In the genomic region with DNA sequence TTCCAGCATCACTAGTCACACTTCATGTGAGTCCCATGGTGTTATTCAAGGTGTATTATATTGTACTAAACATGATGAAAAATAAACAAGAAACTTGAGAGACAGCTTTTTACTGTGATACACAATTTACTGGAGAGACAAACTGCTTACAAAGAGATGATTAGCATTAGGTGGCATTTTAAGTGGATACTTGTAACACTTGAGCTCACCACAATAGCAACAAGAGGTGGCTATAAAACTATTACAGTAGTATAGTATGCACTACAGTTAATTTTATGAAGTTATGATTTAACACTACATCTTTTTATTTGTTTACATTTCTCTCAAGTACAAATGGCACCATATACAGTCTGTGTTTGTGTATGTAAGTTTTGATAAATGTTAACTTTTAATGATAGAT, we compare ENCODE assay signal across 15 cellular contexts.
A peak's percentile ranks its signal among the peaks of the same experiment; 100 is the strongest.
DNase-seq lines count a peak whose midpoint lies in the region; ATAC-seq, FAIRE-seq and TF ChIP-seq lines count a peak whose summit lies in the region.
"Had no signal": no experiment of that assay in that cellular context is flagged by ENCODE, and none has a peak within 500 bp of the region (broad histone marks: within the 10 kb centered on the region; RNA-seq: fewer than 3 reads in every experiment).

No MANE protein-coding gene starts in this region.

- H3K4me3 Mint-ChIP-seq in activated T-cell treated with anti-CD3 and anti-CD28 coated beads, Interleukin-2, amount 50 U/mL, for 4 hours = no peak overlapping the region
- H3K4me3 Mint-ChIP-seq: CD8-positive, alpha-beta T cell; T-cell had no signal

- no peak for ATAC-seq in activated T-cell treated with anti-CD3 and anti-CD28 coated beads, Interleukin-2, amount 50 U/mL, for 4 hours
- ATAC-seq: CD8-positive, alpha-beta T cell; T-cell had no signal

- H4K8ac ChIP-seq in mesenchymal stem cell (ENCODE audit: low read length) = no peak overlapping the region

- no peak overlapping the region for H2BK15ac ChIP-seq in mesenchymal stem cell (ENCODE audit: low read depth, poor library complexity, severe bottlenecking)

- H3K4me2 ChIP-seq in mesenchymal stem cell (ENCODE audit: low read length, poor library complexity, severe bottlenecking) = no peak overlapping the region

- H3K9me3 Mint-ChIP-seq in activated T-cell treated with anti-CD3 and anti-CD28 coated beads, Interleukin-2, amount 50 U/mL, for 4 hours = peaks cover 8% of the 10 kb centered on the region

- H2AK5ac ChIP-seq in mesenchymal stem cell (ENCODE audit: low read length, severe bottlenecking) = no peak overlapping the region

- DNase-seq in GM12892 (ENCODE audit: insufficient read length) (no peak), NCI-H187 (lab: John Stamatoyannopoulos, UW) (peak; percentile 15 to 23), NCI-H345 treated with DMSO at 0.1 percent for 48 hours (lab: John Stamatoyannopoulos, UW; ENCODE audit: unreplicated experiment) (peak; percentile 37), mesenchymal stem cell (peak; percentile 26), globus pallidus (ENCODE audit: low spot score) (no peak)
- DNase-seq in activated T-cell treated with anti-CD3 and anti-CD28 coated beads, Interleukin-2, amount 50 U/mL, for 4 hours = no peak
- no peak for DNase-seq in activated naive CD4-positive, alpha-beta T cell (lab: John Stamatoyannopoulos, UW)
- DNase-seq: CD8-positive, alpha-beta T cell; NCI-H1694; NK-92 treated with Interleukin-12 subunit alpha and Interleukin-12 subunit beta, amount 100 ng/mL, for 24 hours; OCI-M1; T-cell; T1000 had no signal

- H3K27me3 ChIP-seq in mesenchymal stem cell (ENCODE audit: control insufficient read depth in 1 of 2, insufficient read depth in 1 of 2, low read length in 2 of 2) = no peaks in the 10 kb centered on the region

- H2BK5ac ChIP-seq in mesenchymal stem cell (ENCODE audit: low read depth, low read length, poor library complexity, severe bottlenecking) = no peak overlapping the region

- no peaks in the 10 kb centered on the region for H3K4me1 Mint-ChIP-seq in activated T-cell treated with anti-CD3 and anti-CD28 coated beads, Interleukin-2, amount 50 U/mL, for 4 hours (ENCODE audit: low read depth)
- H3K4me1 Mint-ChIP-seq: T-cell had no signal

- H3K27me3 Mint-ChIP-seq in activated T-cell treated with anti-CD3 and anti-CD28 coated beads, Interleukin-2, amount 50 U/mL, for 4 hours (ENCODE audit: low read depth) = no peaks in the 10 kb centered on the region
- H3K27me3 Mint-ChIP-seq: T-cell had no signal

- TF ChIP-seq POLR2A in GM12892 (IDR thresholded peaks at IDR 0.05; ENCODE audit: low read depth, low read length) = no peak

- H2AFZ ChIP-seq in mesenchymal stem cell (ENCODE audit: low read depth, low read length) = no peak overlapping the region

- peak; percentile 38 for FAIRE-seq in GM12892 (lab: Jason Lieb, UNC)
- FAIRE-seq: D721Med had no signal

- no peak overlapping the region for H3K14ac ChIP-seq in mesenchymal stem cell (ENCODE audit: low read length in 2 of 2)

- H3K23ac ChIP-seq in mesenchymal stem cell (ENCODE audit: low read length in 2 of 2) = no peak overlapping the region

- no peak overlapping the region for H3K4me3 ChIP-seq in mesenchymal stem cell (ENCODE audit: insufficient read depth in 1 of 2, low read depth in 1 of 2, low read length in 2 of 2)
- H3K4me3 ChIP-seq: HAP-1 had no signal

- H3K9me3 ChIP-seq in mesenchymal stem cell (ENCODE audit: control insufficient read depth, low read length) = peaks cover 6% of the 10 kb centered on the region

- H2BK120ac ChIP-seq in mesenchymal stem cell (ENCODE audit: low read depth, low read length) = no peak overlapping the region

- H3K36me3 Mint-ChIP-seq in activated T-cell treated with anti-CD3 and anti-CD28 coated beads, Interleukin-2, amount 50 U/mL, for 4 hours (ENCODE audit: insufficient read depth) = no peaks in the 10 kb centered on the region
- H3K36me3 Mint-ChIP-seq: CD8-positive, alpha-beta T cell; T-cell had no signal

- no peak overlapping the region for H3K4ac ChIP-seq in mesenchymal stem cell (ENCODE audit: low read depth in 1 of 2, low read length in 2 of 2)

- no peak overlapping the region for H2BK12ac ChIP-seq in mesenchymal stem cell (ENCODE audit: low read length in 2 of 2)

- no peak overlapping the region for H3K27ac ChIP-seq in mesenchymal stem cell (ENCODE audit: low read length, poor library complexity, severe bottlenecking)

- no peak overlapping the region for H3K9ac ChIP-seq in mesenchymal stem cell (ENCODE audit: low read length)

- no peaks in the 10 kb centered on the region for H3K4me1 ChIP-seq in mesenchymal stem cell (ENCODE audit: control insufficient read depth, insufficient read depth, low read depth, low read length)

- H3K79me1 ChIP-seq in mesenchymal stem cell (replicated peaks; ENCODE audit: low read length, poor library complexity, severe bottlenecking) = no peaks in the 10 kb centered on the region

- H3K18ac ChIP-seq in mesenchymal stem cell (ENCODE audit: low read depth in 1 of 2, low read length in 2 of 2) = no peak overlapping the region

- H3K36me3 ChIP-seq in mesenchymal stem cell (ENCODE audit: control insufficient read depth in 1 of 2, insufficient read depth in 2 of 2, low read depth in 1 of 2, low read length in 2 of 2) = no peaks in the 10 kb centered on the region
- H3K36me3 ChIP-seq: HAP-1 had no signal

- H4K91ac ChIP-seq in mesenchymal stem cell (ENCODE audit: low read length) = no peak overlapping the region

Comparison
In these comparisons a context has a peak if more than half of its experiments do, and no peak if none do; other contexts are left out.
1. DNase-seq: peak in NCI-H187 (2 of 2), NCI-H345 treated with DMSO at 0.1 percent for 48 hours (single experiment) and mesenchymal stem cell (single experiment); none in GM12892 (single experiment), activated T-cell treated with anti-CD3 and anti-CD28 coated beads, Interleukin-2, amount 50 U/mL, for 4 hours (single experiment), globus pallidus (single experiment) and activated naive CD4-positive, alpha-beta T cell (0 of 4).